In the genomic region with DNA sequence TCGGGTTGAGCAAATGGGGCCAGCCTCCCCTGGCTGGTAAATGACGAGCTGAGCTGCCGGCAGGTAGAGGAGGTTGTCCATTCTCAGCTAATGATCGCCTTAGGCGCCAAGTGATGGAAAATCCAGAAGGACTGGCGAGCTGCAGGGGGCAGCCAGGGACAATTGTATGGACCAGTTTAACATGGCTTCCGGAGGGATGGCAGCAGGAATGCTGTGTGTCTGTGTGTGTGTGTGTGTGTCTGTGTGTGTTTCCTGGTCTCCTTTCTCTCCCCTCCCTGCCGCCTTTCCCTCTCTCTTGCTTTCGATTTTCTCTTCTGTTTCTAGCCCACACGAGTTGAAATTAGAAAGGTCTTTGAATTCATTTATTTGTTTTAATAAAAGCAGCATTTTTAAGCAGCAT, we compare ENCODE assay signal across 1 cellular context.
TF ChIP-seq lines count a peak whose summit lies in the region.

No MANE protein-coding gene starts in this region.

TF ChIP-seq in GM23338, 12 proteins besides CTCF, POLR2A, EP300 and RAD21 (continued from another document):
- TF ChIP-seq ZNF462 (CRISPR knock-in tag; IDR thresholded peaks at IDR 0.05) = no peak
- TF ChIP-seq ZNF331 (CRISPR knock-in tag; IDR thresholded peaks at IDR 0.05; ENCODE audit: low read depth) = no peak
- no peak for TF ChIP-seq EZH2 (IDR thresholded peaks at IDR 0.05; ENCODE audit: low read depth, unreplicated experiment)
- no peak for TF ChIP-seq STAT1 (IDR thresholded peaks at IDR 0.05; ENCODE audit: unreplicated experiment)
- TF ChIP-seq CREB1 (CRISPR knock-in tag; IDR thresholded peaks at IDR 0.05; ENCODE audit: low read depth) = no peak
- TF ChIP-seq EZH2phosphoT487 (IDR thresholded peaks at IDR 0.05; ENCODE audit: unreplicated experiment) = no peak
- TF ChIP-seq NANOG (IDR thresholded peaks at IDR 0.05; ENCODE audit: borderline replicate concordance) = no peak
- no peak for TF ChIP-seq POLR2AphosphoS5 (IDR thresholded peaks at IDR 0.05; ENCODE audit: low read depth)
- TF ChIP-seq, protein P1, sequence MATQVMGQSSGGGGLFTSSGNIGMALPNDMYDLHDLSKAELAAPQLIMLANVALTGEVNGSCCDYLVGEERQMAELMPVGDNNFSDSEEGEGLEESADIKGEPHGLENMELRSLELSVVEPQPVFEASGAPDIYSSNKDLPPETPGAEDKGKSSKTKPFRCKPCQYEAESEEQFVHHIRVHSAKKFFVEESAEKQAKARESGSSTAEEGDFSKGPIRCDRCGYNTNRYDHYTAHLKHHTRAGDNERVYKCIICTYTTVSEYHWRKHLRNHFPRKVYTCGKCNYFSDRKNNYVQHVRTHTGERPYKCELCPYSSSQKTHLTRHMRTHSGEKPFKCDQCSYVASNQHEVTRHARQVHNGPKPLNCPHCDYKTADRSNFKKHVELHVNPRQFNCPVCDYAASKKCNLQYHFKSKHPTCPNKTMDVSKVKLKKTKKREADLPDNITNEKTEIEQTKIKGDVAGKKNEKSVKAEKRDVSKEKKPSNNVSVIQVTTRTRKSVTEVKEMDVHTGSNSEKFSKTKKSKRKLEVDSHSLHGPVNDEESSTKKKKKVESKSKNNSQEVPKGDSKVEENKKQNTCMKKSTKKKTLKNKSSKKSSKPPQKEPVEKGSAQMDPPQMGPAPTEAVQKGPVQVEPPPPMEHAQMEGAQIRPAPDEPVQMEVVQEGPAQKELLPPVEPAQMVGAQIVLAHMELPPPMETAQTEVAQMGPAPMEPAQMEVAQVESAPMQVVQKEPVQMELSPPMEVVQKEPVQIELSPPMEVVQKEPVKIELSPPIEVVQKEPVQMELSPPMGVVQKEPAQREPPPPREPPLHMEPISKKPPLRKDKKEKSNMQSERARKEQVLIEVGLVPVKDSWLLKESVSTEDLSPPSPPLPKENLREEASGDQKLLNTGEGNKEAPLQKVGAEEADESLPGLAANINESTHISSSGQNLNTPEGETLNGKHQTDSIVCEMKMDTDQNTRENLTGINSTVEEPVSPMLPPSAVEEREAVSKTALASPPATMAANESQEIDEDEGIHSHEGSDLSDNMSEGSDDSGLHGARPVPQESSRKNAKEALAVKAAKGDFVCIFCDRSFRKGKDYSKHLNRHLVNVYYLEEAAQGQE (IDR thresholded peaks at IDR 0.05; ENCODE audit: unreplicated experiment) = no peak
TF ChIP-seq in GM23338: peak in this region for 0.
